In the genomic region with DNA sequence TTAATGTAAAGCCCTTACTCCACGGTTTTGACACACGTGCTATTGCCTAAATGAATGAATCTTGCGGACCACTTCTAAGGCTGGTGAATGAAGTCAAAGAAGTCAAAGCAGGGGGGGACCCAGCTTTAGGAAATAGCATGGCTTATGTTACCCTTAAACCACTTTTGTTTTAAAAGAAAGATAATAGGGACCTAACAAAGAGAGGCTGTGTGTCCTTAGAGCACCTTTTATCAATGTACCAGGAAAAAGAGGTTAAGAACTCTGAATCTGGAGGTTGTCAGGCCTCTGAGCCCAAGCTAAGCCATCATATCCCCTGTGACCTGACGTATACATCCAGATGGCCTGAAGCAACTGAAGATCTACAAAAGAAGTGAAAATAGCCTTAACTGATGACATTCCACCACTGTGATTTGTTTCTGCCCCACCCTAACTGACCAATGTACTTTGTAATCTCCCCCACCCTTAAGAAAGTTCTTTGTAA, we compare ENCODE assay signal across 9 cellular contexts. TPM values are rescaled to one million over a fixed set of nuclear protein-coding genes. Genes with fewer than 3 reads are reported as not detected.
DNase-seq lines count a peak whose midpoint lies in the region; TF ChIP-seq lines count a peak whose summit lies in the region.
"Not testable (repeated sequence)": the region's sequence is repeated elsewhere in the genome, so short reads cannot be mapped to it uniquely, and the experiment has no call there.
"Had no signal": no experiment of that assay in that cellular context is flagged by ENCODE, and none has a peak within 500 bp of the region (broad histone marks: within the 10 kb centered on the region; RNA-seq: fewer than 3 reads in every experiment).

No MANE protein-coding gene starts in this region.

- H3K9ac ChIP-seq in colonic mucosa (ENCODE audit: low read depth in 2 of 2, low read length in 2 of 2), result not testable (repeated sequence)

- H3K4me3 Mint-ChIP-seq in activated T-helper 1 cell treated with anti-CD3 and anti-CD28 coated beads, Interleukin-12 subunit alpha, Interleukin-12 subunit beta, Interleukin-2, Interleukin-4 antibody, amounts not matched to agents 30 ng/mL and 10 ng/mL and 1 ng/mL, durations not matched to agents 14 hours and 24 hours and 36 hours, result not testable (repeated sequence)

- H3K36me3 Mint-ChIP-seq in activated T-helper 1 cell treated with anti-CD3 and anti-CD28 coated beads, Interleukin-12 subunit alpha, Interleukin-12 subunit beta, Interleukin-2, Interleukin-4 antibody, amounts not matched to agents 30 ng/mL and 10 ng/mL and 1 ng/mL, durations not matched to agents 14 hours and 24 hours and 36 hours (ENCODE audit: low read depth), result not testable (repeated sequence)

- H3K36me3 ChIP-seq in SJSA1; colonic mucosa; muscle layer of duodenum (ENCODE audit: control insufficient read depth in 1 of 2, insufficient read depth in 2 of 2, low read length in 2 of 2); tibial artery: not testable (repeated sequence)

- TF ChIP-seq CTCF in AG10803 (conservative IDR thresholded peaks at IDR 0.05; ENCODE audit: low read length); colonic mucosa (IDR thresholded peaks at IDR 0.05); fibroblast of the aortic adventitia (IDR thresholded peaks at IDR 0.05; ENCODE audit: insufficient read depth, low read length); tibial artery (IDR thresholded peaks at IDR 0.05): not testable (repeated sequence)

- H3K4me1 ChIP-seq in SJSA1 (replicated peaks) (peaks cover 79% of the 10 kb centered on the region), colonic mucosa (peaks cover 10% of the 10 kb centered on the region), tibial artery (peaks cover 0 to 30% (median 18%) of the 10 kb centered on the region in 4 donors)
- not testable (repeated sequence) for H3K4me1 ChIP-seq in muscle layer of duodenum (ENCODE audit: control insufficient read depth in 1 of 2, insufficient read depth in 2 of 2, low read length in 2 of 2)

- intact Hi-C loops in activated T-helper 1 cell treated with anti-CD3 and anti-CD28 coated beads, Interleukin-12 subunit alpha, Interleukin-12 subunit beta, Interleukin-2, Interleukin-4 antibody, amounts not matched to agents 30 ng/mL and 10 ng/mL and 1 ng/mL, durations not matched to agents 14 hours and 24 hours and 36 hours (cut with micrococcal nuclease), result loop anchor here (5.0 kb wide), 1 partner anchor 42 kb away; no protein-coding TSS in a partner anchor
- intact Hi-C loops in colonic mucosa (cut with DNase I); tibial artery (cut with DNase I; ENCODE audit: low total_unique reads): not testable (repeated sequence)

- H3K9me3 ChIP-seq in SJSA1 (replicated peaks); colonic mucosa; muscle layer of duodenum (ENCODE audit: control insufficient read depth in 1 of 2, low read length in 2 of 2); tibial artery: not testable (repeated sequence)

- DNase-seq in AG10803 (ENCODE audit: low read depth) (peak; percentile 57), HT-29 (ENCODE audit: low spot score) (peak; percentile 59), SJSA1 (ENCODE audit: low read depth in 1 of 2, low spot score in 2 of 2) (peak in 1 of 2 experiments; percentile 86), fibroblast of the aortic adventitia (ENCODE audit: low read depth) (peak; percentile 64)
- not testable (repeated sequence) for DNase-seq in activated T-helper 1 cell treated with anti-CD3 and anti-CD28 coated beads, Interleukin-12 subunit alpha, Interleukin-12 subunit beta, Interleukin-2, Interleukin-4 antibody, amounts not matched to agents 30 ng/mL and 10 ng/mL and 1 ng/mL, durations not matched to agents 14 hours and 24 hours and 36 hours (ENCODE audit: low spot score); colonic mucosa; tibial artery

- H3K9me3 Mint-ChIP-seq in activated T-helper 1 cell treated with anti-CD3 and anti-CD28 coated beads, Interleukin-12 subunit alpha, Interleukin-12 subunit beta, Interleukin-2, Interleukin-4 antibody, amounts not matched to agents 30 ng/mL and 10 ng/mL and 1 ng/mL, durations not matched to agents 14 hours and 24 hours and 36 hours, result not testable (repeated sequence)

- H3K27me3 Mint-ChIP-seq in activated T-helper 1 cell treated with anti-CD3 and anti-CD28 coated beads, Interleukin-12 subunit alpha, Interleukin-12 subunit beta, Interleukin-2, Interleukin-4 antibody, amounts not matched to agents 30 ng/mL and 10 ng/mL and 1 ng/mL, durations not matched to agents 14 hours and 24 hours and 36 hours (ENCODE audit: insufficient read depth), result not testable (repeated sequence)

- not testable (repeated sequence) for H3K27me3 ChIP-seq in SJSA1 (replicated peaks); colonic mucosa; muscle layer of duodenum (ENCODE audit: low read depth, low read length); tibial artery

- H3K27ac ChIP-seq in SJSA1 (peak overlapping the region; percentile 100), colonic mucosa (peak overlapping the region; percentile 78), muscle layer of duodenum (ENCODE audit: low read length) (peak overlapping the region; percentile 24), tibial artery (peak overlapping the region; percentile 44 to 48)

- peaks cover 52% of the 10 kb centered on the region for H3K4me1 Mint-ChIP-seq in activated T-helper 1 cell treated with anti-CD3 and anti-CD28 coated beads, Interleukin-12 subunit alpha, Interleukin-12 subunit beta, Interleukin-2, Interleukin-4 antibody, amounts not matched to agents 30 ng/mL and 10 ng/mL and 1 ng/mL, durations not matched to agents 14 hours and 24 hours and 36 hours (ENCODE audit: low read depth)

- H3K4me3 ChIP-seq in AG10803 (ENCODE audit: low read length); colonic mucosa; muscle layer of duodenum (ENCODE audit: low read depth in 1 of 2, low read length in 2 of 2); tibial artery: not testable (repeated sequence)
- peak overlapping the region; percentile 12; the same call in 1 of the 2 replicates for H3K4me3 ChIP-seq in SJSA1
- peak overlapping the region; percentile 0 for H3K4me3 ChIP-seq in fibroblast of the aortic adventitia (ENCODE audit: low read depth, low read length)

- H3K27ac Mint-ChIP-seq in activated T-helper 1 cell treated with anti-CD3 and anti-CD28 coated beads, Interleukin-12 subunit alpha, Interleukin-12 subunit beta, Interleukin-2, Interleukin-4 antibody, amounts not matched to agents 30 ng/mL and 10 ng/mL and 1 ng/mL, durations not matched to agents 14 hours and 24 hours and 36 hours, result peak overlapping the region; percentile 35

RNA-seq across cellular contexts. Expression of gene NT5E, which starts 45.8 kb away (rescaled TPM):
- total RNA-seq in HT-29 (2014; rRNA removed; shearing (Covaris generic)), result 57.4 and 74.7 TPM in 2 replicates
- 37.3 and 51.2 TPM in 2 replicates for total RNA-seq in SJSA1 (2014; rRNA removed; shearing (Covaris generic))
- 12.5 and 15.2 TPM in 2 replicates for total RNA-seq in activated T-helper 1 cell treated with anti-CD3 and anti-CD28 coated beads, Interleukin-12 subunit alpha, Interleukin-12 subunit beta, Interleukin-2, Interleukin-4 antibody, amounts not matched to agents 30 ng/mL and 10 ng/mL and 1 ng/mL, durations not matched to agents 14 hours and 24 hours and 36 hours
- total RNA-seq in colonic mucosa, result 10 to 100 TPM; 18.6 to 28.0 TPM
- 67.2 and 418 TPM in 2 replicates for total RNA-seq in fibroblast of the aortic adventitia (ENCODE audit: low replicate concordance)
- total RNA-seq: OCI-LY7 had no signal

Comparison
In these comparisons a context has a peak if more than half of its experiments do, and no peak if none do; other contexts are left out.
1. H3K27ac ChIP-seq: peak in every context shown above with its lines; median percentile 100 in SJSA1; 78 in colonic mucosa; 46 in tibial artery; 24 in muscle layer of duodenum.